ENCODE assay signal across 25 cellular contexts in the genomic region with DNA sequence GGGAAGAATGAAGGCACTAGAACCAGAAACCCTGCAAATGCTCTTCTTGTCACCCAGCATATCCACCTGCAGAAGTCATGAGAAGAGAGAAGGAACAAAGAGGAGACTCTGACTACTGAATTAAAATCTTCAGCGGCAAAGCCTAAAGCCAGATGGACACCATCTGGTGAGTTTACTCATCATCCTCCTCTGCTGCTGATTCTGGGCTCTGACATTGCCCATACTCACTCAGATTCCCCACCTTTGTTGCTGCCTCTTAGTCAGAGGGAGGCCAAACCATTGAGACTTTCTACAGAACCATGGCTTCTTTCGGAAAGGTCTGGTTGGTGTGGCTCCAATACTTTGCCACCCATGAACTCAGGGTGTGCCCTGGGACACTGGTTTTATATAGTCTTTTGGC.
"Had no signal": no experiment of that assay in that cellular context is flagged by ENCODE, and none has a peak within 500 bp of the region (broad histone marks: within the 10 kb centered on the region; RNA-seq: fewer than 3 reads in every experiment).

No MANE protein-coding gene starts in this region.

- H3K9me3 ChIP-seq: sigmoid colon, upper lobe of left lung had no signal

- H3K4me1 ChIP-seq: sigmoid colon had no signal

- FAIRE-seq: frontal cortex had no signal

- H3K4me3 ChIP-seq: cardiac muscle cell, sigmoid colon, smooth muscle cell, upper lobe of left lung had no signal

- H3K36me3 ChIP-seq: cardiac muscle cell, sigmoid colon, upper lobe of left lung had no signal

- ATAC-seq: activated naive CD8-positive, alpha-beta T cell treated with anti-CD3 and anti-CD28 coated beads, Interleukin-2, amount 50 U/mL, for 24 hours; left cardiac atrium; natural killer cell; stimulated activated naive B cell treated with anti-CD40 and anti-IgM and Interleukin-4, amounts not matched to agents 10 μg/mL and 1 μg/mL and 100 μg/mL, for 72 hours had no signal

- H3K27me3 ChIP-seq: cardiac muscle cell, sigmoid colon, upper lobe of left lung had no signal

- H3K27ac ChIP-seq: cardiac muscle cell, sigmoid colon, upper lobe of left lung had no signal

- H3K4me2 ChIP-seq: smooth muscle cell had no signal

- DNase-seq: activated CD4-positive, alpha-beta memory T cell treated with anti-CD3 and anti-CD28 coated beads, Interleukin-2, amount 10 ng/mL, durations not matched to agents 7 days and 5 days; activated CD4-positive, alpha-beta T cell treated with anti-CD3 and anti-CD28 coated beads, Interleukin-2, amount 10 ng/mL, durations not matched to agents 24 days and 14 days; activated effector memory CD4-positive, alpha-beta T cell treated with anti-CD3 and anti-CD28 coated beads, Interleukin-2, amount 50 U/mL, for 16 hours; activated naive CD4-positive, alpha-beta T cell treated with anti-CD3 and anti-CD28 coated beads, Interleukin-2, amount 50 U/mL, for 16 hours; activated naive CD8-positive, alpha-beta T cell treated with anti-CD3 and anti-CD28 coated beads, Interleukin-2, amount 50 U/mL, for 24 hours; activated T-cell treated with anti-CD3 and anti-CD28 coated beads for 4 hours; dermis blood vessel endothelial cell; effector CD8-positive, alpha-beta T cell; erythroblast; head of caudate nucleus; hypothalamus; islet precursor cell; left cardiac atrium; midbrain; natural killer cell; retina; sigmoid colon; stimulated activated CD4-positive, alpha-beta T cell treated with anti-CD3 and anti-CD28 coated beads, Interleukin-2, amount 100 ng/mL, for 48 hours; stimulated activated CD8-positive, alpha-beta memory T cell treated with anti-CD3 and anti-CD28 coated beads, Interleukin-4, amount 100 ng/mL, for 48 hours; stimulated activated naive B cell treated with anti-CD40 and anti-IgM and Interleukin-4, amounts not matched to agents 10 μg/mL and 1 μg/mL and 100 μg/mL, for 72 hours; T1000; upper lobe of left lung had no signal
